Comparison of ENCODE assay signal across 10 cellular contexts in genomic region chr18:75203456-75204261, GRCh38. TPM values are rescaled to one million over a fixed set of nuclear protein-coding genes. Genes with fewer than 3 reads are reported as not detected.
DNase-seq lines count a peak whose midpoint lies in the region; ATAC-seq and TF ChIP-seq lines count a peak whose summit lies in the region.
"Had no signal": no experiment of that assay in that cellular context is flagged by ENCODE, and none has a peak within 500 bp of the region (broad histone marks: within the 10 kb centered on the region; RNA-seq: fewer than 3 reads in every experiment).

No MANE protein-coding gene starts in this region.

- peaks cover 38% of the 10 kb centered on the region for H3K4me1 Mint-ChIP-seq in activated CD4-positive, alpha-beta T cell treated with anti-CD3 and anti-CD28 coated beads for 36 hours

- H3K9ac ChIP-seq in mammary epithelial cell (ENCODE audit: insufficient read depth, low read length): no peak overlapping the region
- no peak overlapping the region for H3K9ac ChIP-seq in iPS-18a (ENCODE audit: low read length)
- peak overlapping the region; percentile 87 for H3K9ac ChIP-seq in skeletal muscle satellite cell (ENCODE audit: low read depth, low read length)

- CTCF ChIA-PET in mammary epithelial cell (lab: Charles Lee; ENCODE audit: low non-redundant PET): no interaction called here
- CTCF ChIA-PET in activated CD4-positive, alpha-beta T cell treated with anti-CD3 and anti-CD28 coated beads for 36 hours (lab: Charles Lee): no interaction called here

- in situ Hi-C loops in G401 (cut with HindIII; ENCODE audit: low sequenced_read_pairs) (no loop called here), mammary epithelial cell (cut with MboI; ENCODE audit: low sequenced_read_pairs in 2 of 2) (loop anchor here in 1 of 2 donors (25.0 kb wide), 1 partner anchor 284 kb away; no protein-coding TSS in a partner anchor)

- no peaks in the 10 kb centered on the region for H4K20me1 ChIP-seq in mammary epithelial cell (ENCODE audit: insufficient read depth, low read length)

- H3K36me3 Mint-ChIP-seq in activated CD4-positive, alpha-beta T cell treated with anti-CD3 and anti-CD28 coated beads for 36 hours (ENCODE audit: low read depth): peaks cover 14% of the 10 kb centered on the region

- H3K9me3 ChIP-seq in mammary epithelial cell (replicated peaks; ENCODE audit: insufficient read depth, low read length) (no peaks in the 10 kb centered on the region), iPS-18a (ENCODE audit: control insufficient read depth, low read depth, low read length) (no peaks in the 10 kb centered on the region), skeletal muscle satellite cell (replicated peaks; ENCODE audit: low read length) (no peaks in the 10 kb centered on the region)

- ATAC-seq in activated CD4-positive, alpha-beta T cell treated with anti-CD3 and anti-CD28 coated beads for 36 hours: no peak
- ATAC-seq in GM18498 (IDR thresholded peaks at IDR 0.05; ENCODE audit: unreplicated experiment): no peak

- H3K36me3 ChIP-seq in mammary epithelial cell (ENCODE audit: insufficient read depth, low read length): peaks cover 12% of the 10 kb centered on the region
- no peaks in the 10 kb centered on the region for H3K36me3 ChIP-seq in iPS-18a (ENCODE audit: control insufficient read depth, low read depth, low read length)
- H3K36me3 ChIP-seq in skeletal muscle satellite cell (ENCODE audit: insufficient read depth, low read length): peaks cover 17% of the 10 kb centered on the region

- intact Hi-C loops in mammary epithelial cell (cut with micrococcal nuclease): no loop called here
- intact Hi-C loops in activated CD4-positive, alpha-beta T cell treated with anti-CD3 and anti-CD28 coated beads for 36 hours (cut with DNase I, micrococcal nuclease): loop anchor here (10.0 kb wide), 4 partner anchors 209 to 579 kb away; no protein-coding TSS in a partner anchor

- H3K79me2 ChIP-seq in mammary epithelial cell (ENCODE audit: insufficient read depth, low read length): peaks cover 83% of the 10 kb centered on the region

- peaks cover 11% of the 10 kb centered on the region for H3K27me3 Mint-ChIP-seq in activated CD4-positive, alpha-beta T cell treated with anti-CD3 and anti-CD28 coated beads for 36 hours

- DNase-seq in G401 (ENCODE audit: low spot score) (peak; percentile 53), mammary epithelial cell (peak; percentile 20), NCI-H128 (lab: John Stamatoyannopoulos, UW; ENCODE audit: unreplicated experiment) (no peak), NCI-H774 (lab: John Stamatoyannopoulos, UW) (no peak)
- DNase-seq in activated CD4-positive, alpha-beta T cell treated with anti-CD3 and anti-CD28 coated beads for 36 hours: no peak
- DNase-seq: activated CD4-positive, alpha-beta T cell treated with anti-CD3 and anti-CD28 coated beads for 1 hour; NCI-H524 treated with DMSO at 0.1 percent for 48 hours had no signal

- no peak overlapping the region for H3K4me3 ChIP-seq in mammary epithelial cell (replicated peaks in 1 of 3; ENCODE audit: insufficient read depth in 1 of 3, low read depth in 2 of 3, low read length in 3 of 3)
- H3K4me3 ChIP-seq in iPS-18a (ENCODE audit: low read length): peak overlapping the region; percentile 57
- peak overlapping the region; percentile 89 for H3K4me3 ChIP-seq in skeletal muscle satellite cell (ENCODE audit: low read length)

- no peak overlapping the region for H3K4me3 Mint-ChIP-seq in activated CD4-positive, alpha-beta T cell treated with anti-CD3 and anti-CD28 coated beads for 36 hours

- H3K27ac Mint-ChIP-seq in activated CD4-positive, alpha-beta T cell treated with anti-CD3 and anti-CD28 coated beads for 36 hours: no peak overlapping the region

- BruUV-seq in mammary epithelial cell (replicated peaks; lab: Mats Ljungman, UMichigan): no TSS peak

- WGBS in mammary epithelial cell (ENCODE audit: low coverage, missing lambda C conversion rate): 61% methylated on average over 16 of the region's 23 CpGs

- H3K27ac ChIP-seq in mammary epithelial cell (ENCODE audit: insufficient read depth, low read depth, low read length) (no peak overlapping the region), iPS-18a (ENCODE audit: low read length) (no peak overlapping the region)

- H3K27me3 ChIP-seq in mammary epithelial cell (ENCODE audit: insufficient read depth, low read length) (no peaks in the 10 kb centered on the region), iPS-18a (ENCODE audit: control insufficient read depth, insufficient read depth, low read length) (peaks cover 74% of the 10 kb centered on the region), skeletal muscle satellite cell (ENCODE audit: control insufficient read depth, insufficient read depth, low read length) (no peaks in the 10 kb centered on the region)

- H3K4me1 ChIP-seq in mammary epithelial cell (ENCODE audit: insufficient read depth, low read length) (peaks cover 23% of the 10 kb centered on the region), iPS-18a (ENCODE audit: control insufficient read depth, low read depth, low read length) (peaks cover 30% of the 10 kb centered on the region), skeletal muscle satellite cell (ENCODE audit: control insufficient read depth, insufficient read depth, low read length) (peaks cover 70% of the 10 kb centered on the region)

- dilution Hi-C loops in mammary epithelial cell (cut with HindIII; ENCODE audit: low sequenced_read_pairs): no loop called here

- TF ChIP-seq CTCF in mammary epithelial cell (conservative IDR thresholded peaks at IDR 0.05 in 1 of 2, IDR thresholded peaks at IDR 0.05 in 1 of 2; ENCODE audit: extremely low read depth in 1 of 2, insufficient read depth in 1 of 2, low read depth in 1 of 2, low read length in 2 of 2): no peak

- H3K9me3 Mint-ChIP-seq in activated CD4-positive, alpha-beta T cell treated with anti-CD3 and anti-CD28 coated beads for 36 hours (ENCODE audit: low read depth): no peaks in the 10 kb centered on the region

- peak overlapping the region; percentile 76 for H2AFZ ChIP-seq in mammary epithelial cell (ENCODE audit: low read depth, low read length)

- POLR2A ChIA-PET in activated CD4-positive, alpha-beta T cell treated with anti-CD3 and anti-CD28 coated beads for 36 hours (lab: Charles Lee): no interaction called here

- H3K4me2 ChIP-seq in mammary epithelial cell (ENCODE audit: insufficient read depth, low read depth, low read length) (peak overlapping the region; percentile 74), skeletal muscle satellite cell (ENCODE audit: low read length) (peak overlapping the region; percentile 94)

RNA-seq across cellular contexts. Expression of gene PTGR3, which starts 5.3 kb away (rescaled TPM):
- 1.2 and 2.0 TPM in 2 replicates for total RNA-seq in G401 (2014; rRNA removed; shearing (Covaris generic))
- total RNA-seq in mammary epithelial cell: 10 to 100 TPM; 15.2 to 29.4 TPM
- 31.3 TPM for polyA plus RNA-seq in mammary epithelial cell
- polyA minus RNA-seq in mammary epithelial cell: 27.9 TPM
- 9.9 and 12.7 TPM in 2 replicates for total RNA-seq in skeletal muscle satellite cell (2012; rRNA removed)
- total RNA-seq in activated CD4-positive, alpha-beta T cell treated with anti-CD3 and anti-CD28 coated beads for 36 hours: 10 to 100 TPM; 14.4 to 23.3 TPM

RNA-seq across cellular contexts. Expression of gene TSHZ1, which starts 6.9 kb away (rescaled TPM):
- 0.03 and 0.31 TPM in 2 replicates for total RNA-seq in G401 (2014; rRNA removed; shearing (Covaris generic))
- 1 to 10 TPM; 4.7 to 8.1 TPM for total RNA-seq in mammary epithelial cell
- polyA plus RNA-seq in mammary epithelial cell: 2.0 TPM
- 7.0 TPM for polyA minus RNA-seq in mammary epithelial cell
- total RNA-seq in skeletal muscle satellite cell (2012; rRNA removed): 4.6 and 6.1 TPM in 2 replicates
- total RNA-seq in activated CD4-positive, alpha-beta T cell treated with anti-CD3 and anti-CD28 coated beads for 36 hours: 10 to 100 TPM; 12.0 to 13.4 TPM

Comparison
In these comparisons a context has a peak if more than half of its experiments do, and no peak if none do; other contexts are left out.
1. DNase-seq: peak in G401 (single experiment) and mammary epithelial cell (single experiment); none in NCI-H128 (single experiment), activated CD4-positive, alpha-beta T cell treated with anti-CD3 and anti-CD28 coated beads for 36 hours (single experiment) and NCI-H774 (single experiment).
2. H3K4me3 ChIP-seq: peak in iPS-18a (single experiment) and skeletal muscle satellite cell (single experiment); none in mammary epithelial cell (0 of 3).